Comparison of ENCODE assay signal across 24 cellular contexts in genomic region chr5:100802188-100802587, GRCh38.
"Had no signal": no experiment of that assay in that cellular context is flagged by ENCODE, and none has a peak within 500 bp of the region (broad histone marks: within the 10 kb centered on the region; RNA-seq: fewer than 3 reads in every experiment).

No MANE protein-coding gene starts in this region.

- H3K4me2 ChIP-seq: SK-N-SH had no signal

- H3K4me1 ChIP-seq: breast epithelium, Peyer's patch, SJCRH30 had no signal

- H3K9ac ChIP-seq: SK-N-SH had no signal

- H3K27me3 Mint-ChIP-seq: activated naive CD4-positive, alpha-beta T cell treated with anti-CD3 and anti-CD28 coated beads, Interleukin-2, amount 50 U/mL, for 24 hours had no signal

- H3K9me3 ChIP-seq: breast epithelium, Peyer's patch, SJCRH30, SK-N-SH had no signal

- H3K36me3 ChIP-seq: breast epithelium, Peyer's patch, SJCRH30 had no signal

- DNase-seq: activated CD4-positive, alpha-beta T cell treated with anti-CD3 and anti-CD28 coated beads for 4 hours; activated CD4-positive, alpha-beta T cell treated with anti-CD3 and anti-CD28 coated beads, Interleukin-2, amount 50 U/mL, for 4 hours; activated CD8-positive, alpha-beta memory T cell treated with anti-CD3 and anti-CD28 coated beads for 24 hours; activated gamma-delta T cell treated with Interleukin-2 at 50 U/mL for 16 hours; aorta; caudate nucleus; Karpas-422; MM.1S; NCI-H1105 treated with DMSO at 0.1 percent for 48 hours; NCI-H1436 treated with DMSO at 0.1 percent for 48 hours; NCI-H187; NCI-H2081; NCI-H446; NCI-H524; Peyer's patch; Right ventricle myocardium superior; SJCRH30; SK-N-SH; T-helper 1 cell had no signal

- H3K4me3 ChIP-seq: breast epithelium, Peyer's patch, SJCRH30 had no signal

- H3K4me3 Mint-ChIP-seq: activated naive CD4-positive, alpha-beta T cell treated with anti-CD3 and anti-CD28 coated beads, Interleukin-2, amount 50 U/mL, for 24 hours had no signal

- H3K27ac Mint-ChIP-seq: activated naive CD4-positive, alpha-beta T cell treated with anti-CD3 and anti-CD28 coated beads, Interleukin-2, amount 50 U/mL, for 24 hours; activated T-helper 2 cell treated with anti-CD3 and anti-CD28 coated beads, Interferon-gamma antibody, Interleukin-2, Interleukin-4, amounts not matched to agents 10 μg/mL and 5 μg/mL and 100 μg/mL, durations not matched to agents 14 hours and 24 hours and 36 hours had no signal

- H3K27me3 ChIP-seq: breast epithelium, Peyer's patch, SJCRH30 had no signal

- H3K27ac ChIP-seq: breast epithelium, Peyer's patch, RWPE1, SJCRH30, VCaP had no signal
